8 cellular contexts compared by ENCODE assay signal in genomic region chr17:73192219-73192893, GRCh38. TPM values are rescaled to one million over a fixed set of nuclear protein-coding genes. Genes with fewer than 3 reads are reported as not detected.
DNase-seq lines count a peak whose midpoint lies in the region; ATAC-seq and TF ChIP-seq lines count a peak whose summit lies in the region.

No MANE protein-coding gene starts in this region.

- peak overlapping the region; percentile 82 for H3K4me3 ChIP-seq in AG09309 (ENCODE audit: control insufficient read depth, low read depth, low read length)

- H3K27ac Mint-ChIP-seq in WTC11, result peak overlapping the region; percentile 97

- peak; percentile 29 for DNase-seq in AG09309 (ENCODE audit: low read depth)
- peak; percentile 86 for DNase-seq in NCI-H2227 (lab: John Stamatoyannopoulos, UW; ENCODE audit: unreplicated experiment)
- peak; percentile 67 for DNase-seq in WTC11 (ENCODE audit: low spot score)
- peak; percentile 85 for DNase-seq in left kidney (ENCODE audit: low read depth, low spot score)
- peak; percentile 72 to 73 for DNase-seq in stimulated activated CD4-positive, alpha-beta T cell treated with anti-CD3 and anti-CD28 coated beads, Interleukin-2, amount 100 ng/mL, for 24 hours

- POLR2A ChIA-PET in WTC11 (lab: Charles Lee), result interaction anchor here (1.7 to 2.0 kb wide), 2 partner anchors 27 to 206 kb away, joined by 3 to 6 read pairs; partner anchors contain the start of gene SSTR2

- H3K27me3 Mint-ChIP-seq in WTC11 (ENCODE audit: low read depth), result no peaks in the 10 kb centered on the region

- no peak for TF ChIP-seq CTCF in AG09309 (IDR thresholded peaks at IDR 0.05; ENCODE audit: control insufficient read depth, insufficient read depth, low read depth, low read length, missing control alignments)
- TF ChIP-seq CTCF in WTC11 (IDR thresholded peaks at IDR 0.05), result no peak

- ATAC-seq in GM18861 (IDR thresholded peaks at IDR 0.05; ENCODE audit: unreplicated experiment) (peak; percentile 40), HG03066 (IDR thresholded peaks at IDR 0.05; ENCODE audit: low read depth, unreplicated experiment) (peak; percentile 41), WTC11 (peak; percentile 42)

- H3K9me3 Mint-ChIP-seq in WTC11, result no peaks in the 10 kb centered on the region

- H3K27ac ChIP-seq in cingulate gyrus (ENCODE audit: low read depth, low read length), result peak overlapping the region; percentile 19

- CTCF ChIA-PET in WTC11 (lab: Charles Lee), result interaction anchor here (0.7 to 4.0 kb wide), 11 partner anchors 23 to 467 kb away, joined by 3 to 48 read pairs (median 3); partner anchors contain the start of gene CDC42EP4

- peaks cover 21% of the 10 kb centered on the region for H3K4me1 Mint-ChIP-seq in WTC11

- peak overlapping the region; percentile 90 for H3K4me3 Mint-ChIP-seq in WTC11

- peaks cover 12% of the 10 kb centered on the region for H3K36me3 Mint-ChIP-seq in WTC11

TF ChIP-seq in WTC11, 78 proteins besides CTCF, POLR2A, EP300 and RAD21:
- 0 out of 2 replicates have a peak, but pooled peaks have one; percentile 35 for TF ChIP-seq ZNF263 (CRISPR knock-in tag; IDR thresholded peaks at IDR 0.05; ENCODE audit: low read depth)
- 0 out of 2 replicates have a peak, but pooled peaks have one; percentile 15 for TF ChIP-seq MAX (CRISPR knock-in tag; IDR thresholded peaks at IDR 0.05)
- no peak for TF ChIP-seq ZNF232 (CRISPR knock-in tag; IDR thresholded peaks at IDR 0.05)
- TF ChIP-seq CBFB (CRISPR knock-in tag; IDR thresholded peaks at IDR 0.05; ENCODE audit: low read depth), result 0 out of 2 replicates have a peak, but pooled peaks have one; percentile 24
- peak; percentile 84 for TF ChIP-seq HMGXB4 (CRISPR knock-in tag; IDR thresholded peaks at IDR 0.05)
- peak; percentile 41; the same call in 1 of the 2 replicates for TF ChIP-seq E2F5 (CRISPR knock-in tag; IDR thresholded peaks at IDR 0.05)
- TF ChIP-seq ETV6 (CRISPR knock-in tag; IDR thresholded peaks at IDR 0.05), result peak; percentile 59; the same call in 1 of the 2 replicates
- 0 out of 2 replicates have a peak, but pooled peaks have one; percentile 36 for TF ChIP-seq TEAD1 (CRISPR knock-in tag; IDR thresholded peaks at IDR 0.05)
- peak; percentile 44; the same call in 1 of the 2 replicates for TF ChIP-seq CREM (CRISPR knock-in tag; IDR thresholded peaks at IDR 0.05)
- no peak for TF ChIP-seq FOXP1 (CRISPR knock-in tag; IDR thresholded peaks at IDR 0.05; ENCODE audit: borderline replicate concordance)
- TF ChIP-seq GRHL2 (CRISPR knock-in tag; IDR thresholded peaks at IDR 0.05; ENCODE audit: insufficient replicate concordance, severe bottlenecking), result no peak

RNA-seq across cellular contexts. Expression of gene COG1, which starts 0.5 kb away (rescaled TPM):
- 19.2 to 22.6 TPM (median 19.5 TPM) in 3 replicates for total RNA-seq in WTC11 (2021)

RNA-seq across cellular contexts. Expression of gene SSTR2, which starts 27.5 kb away (rescaled TPM):
- total RNA-seq in WTC11 (2021), result 1.9 to 3.7 TPM (median 1.9 TPM) in 3 replicates

Comparison
In these comparisons a context has a peak if more than half of its experiments do, and no peak if none do; other contexts are left out.
1. Peak in every context shown above with its lines: DNase-seq, ATAC-seq, H3K4me3 ChIP-seq and H3K27ac ChIP-seq.
2. DNase-seq: peak in every context shown above with its lines; median percentile 86 in NCI-H2227; 85 in left kidney; 72 in stimulated activated CD4-positive, alpha-beta T cell treated with anti-CD3 and anti-CD28 coated beads, Interleukin-2, amount 100 ng/mL, for 24 hours; 67 in WTC11; 29 in AG09309.